8 cellular contexts compared by ENCODE assay signal in the genomic region with DNA sequence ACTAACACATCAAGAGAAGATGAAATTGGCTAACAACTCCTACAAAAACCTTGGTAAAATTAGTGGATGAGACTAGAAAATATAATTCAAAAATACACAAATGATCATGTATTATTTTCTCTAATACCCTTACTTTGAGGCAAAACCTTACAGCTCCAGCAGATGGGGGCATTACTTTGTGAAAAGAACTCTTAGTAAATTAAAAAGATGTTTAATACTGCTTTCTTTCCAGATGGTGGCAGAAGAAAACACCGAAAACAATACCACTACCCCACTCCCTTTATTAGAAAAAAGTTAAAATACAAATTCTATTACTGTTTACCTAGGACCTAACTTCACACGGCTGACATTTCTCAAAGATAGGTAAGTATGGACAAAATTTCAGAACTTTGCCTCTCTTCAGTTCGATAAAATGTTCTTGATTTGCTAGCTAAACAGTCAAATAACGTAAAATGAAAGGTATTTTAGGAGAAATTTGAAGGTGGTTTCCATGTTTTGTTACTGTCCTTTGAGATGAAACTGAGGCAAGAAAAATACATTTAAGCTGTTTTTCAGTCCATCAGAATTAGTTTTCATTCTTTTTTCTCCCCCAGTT. TPM values are rescaled to one million over a fixed set of nuclear protein-coding genes. Genes with fewer than 3 reads are reported as not detected.
DNase-seq lines count a peak whose midpoint lies in the region; ATAC-seq and TF ChIP-seq lines count a peak whose summit lies in the region.

No MANE protein-coding gene starts in this region.

- peak overlapping the region in 2 of 6 donors; percentile 13 to 76 for H3K27ac Mint-ChIP-seq in naive B cell

- H3K4me3 ChIP-seq in Peyer's patch: no peak overlapping the region

- peak; percentile 34 to 57 (median 50) for TF ChIP-seq CTCF in Peyer's patch (IDR thresholded peaks at IDR 0.05)

- H3K27me3 Mint-ChIP-seq in naive B cell: no peaks in the 10 kb centered on the region

- TF ChIP-seq POLR2A in Peyer's patch (IDR thresholded peaks at IDR 0.05): no peak

- H3K36me3 Mint-ChIP-seq in naive B cell: peaks cover 0 to 5% of the 10 kb centered on the region in 2 donors

- intact Hi-C loops in left colon (cut with DNase I, micrococcal nuclease): loop anchor here in 1 of 2 donors (10.0 kb wide), 2 partner anchors 215 to 515 kb away; no protein-coding TSS in a partner anchor

- H3K36me3 ChIP-seq in Peyer's patch: no peaks in the 10 kb centered on the region

- H3K4me3 Mint-ChIP-seq in naive B cell: no peak overlapping the region

- H3K9me3 ChIP-seq in Peyer's patch: no peaks in the 10 kb centered on the region

- no peak overlapping the region for H3K27ac ChIP-seq in Peyer's patch

- H3K9me3 Mint-ChIP-seq in naive B cell: peaks cover 0 to 2% (median 0%) of the 10 kb centered on the region in 7 donors

- peak; percentile 21 for DNase-seq in SKM-1 treated with dmso at 0.1 percent for 144 hours (lab: John Stamatoyannopoulos, UW; ENCODE audit: unreplicated experiment)
- DNase-seq in SKM-1 (lab: John Stamatoyannopoulos, UW; ENCODE audit: unreplicated experiment): no peak
- no peak for DNase-seq in Peyer's patch
- peak; percentile 1 for DNase-seq in effector CD8-positive, alpha-beta T cell (lab: John Stamatoyannopoulos, UW)
- DNase-seq in naive B cell: peak; percentile 45
- no peak for DNase-seq in left colon

- peaks cover 10 to 28% (median 22%) of the 10 kb centered on the region in 3 donors for H3K4me1 Mint-ChIP-seq in naive B cell

- no peaks in the 10 kb centered on the region for H3K27me3 ChIP-seq in Peyer's patch

- H3K4me1 ChIP-seq in Peyer's patch: no peaks in the 10 kb centered on the region

- ATAC-seq in GM19438 (IDR thresholded peaks at IDR 0.05; ENCODE audit: low read depth, unreplicated experiment) (peak; percentile 69), HG03521 (IDR thresholded peaks at IDR 0.05; ENCODE audit: unreplicated experiment) (peak; percentile 71), naive B cell (ENCODE audit: low read depth in 2 of 2) (peak; percentile 52 to 81), left colon (no peak)

RNA-seq across cellular contexts. Expression of a gene that starts 30.6 kb away (rescaled TPM):
- total RNA-seq in Peyer's patch (10 to 100 TPM; 21.4 to 31.0 (median 26.1) TPM), left colon (10 to 100 TPM; 37.9 to 48.6 TPM)
- polyA plus RNA-seq in naive B cell (ENCODE audit: low read depth in 6 of 6): 10 to 100 TPM; 19.2 to 60.0 (median 46.6) TPM

RNA-seq across cellular contexts. Expression of a gene that starts 31.0 kb away (rescaled TPM):
- total RNA-seq in Peyer's patch (10 to 100 TPM; 22.9 to 44.2 (median 40.2) TPM), left colon (10 to 100 TPM; 29.8 to 34.4 TPM)
- polyA plus RNA-seq in naive B cell (ENCODE audit: low read depth in 6 of 6): 10 to 100 TPM in 5 of 6 donors, 1 to 10 TPM in 1; 5.2 to 22.8 (median 16.5) TPM

Comparison
In these comparisons a context has a peak if more than half of its experiments do, and no peak if none do; other contexts are left out.
1. DNase-seq: peak in SKM-1 treated with dmso at 0.1 percent for 144 hours (single experiment), effector CD8-positive, alpha-beta T cell (single experiment) and naive B cell (single experiment); none in SKM-1 (single experiment), Peyer's patch (0 of 3) and left colon (0 of 2).